ENCODE assay signal across 2 cellular contexts in the genomic region with DNA sequence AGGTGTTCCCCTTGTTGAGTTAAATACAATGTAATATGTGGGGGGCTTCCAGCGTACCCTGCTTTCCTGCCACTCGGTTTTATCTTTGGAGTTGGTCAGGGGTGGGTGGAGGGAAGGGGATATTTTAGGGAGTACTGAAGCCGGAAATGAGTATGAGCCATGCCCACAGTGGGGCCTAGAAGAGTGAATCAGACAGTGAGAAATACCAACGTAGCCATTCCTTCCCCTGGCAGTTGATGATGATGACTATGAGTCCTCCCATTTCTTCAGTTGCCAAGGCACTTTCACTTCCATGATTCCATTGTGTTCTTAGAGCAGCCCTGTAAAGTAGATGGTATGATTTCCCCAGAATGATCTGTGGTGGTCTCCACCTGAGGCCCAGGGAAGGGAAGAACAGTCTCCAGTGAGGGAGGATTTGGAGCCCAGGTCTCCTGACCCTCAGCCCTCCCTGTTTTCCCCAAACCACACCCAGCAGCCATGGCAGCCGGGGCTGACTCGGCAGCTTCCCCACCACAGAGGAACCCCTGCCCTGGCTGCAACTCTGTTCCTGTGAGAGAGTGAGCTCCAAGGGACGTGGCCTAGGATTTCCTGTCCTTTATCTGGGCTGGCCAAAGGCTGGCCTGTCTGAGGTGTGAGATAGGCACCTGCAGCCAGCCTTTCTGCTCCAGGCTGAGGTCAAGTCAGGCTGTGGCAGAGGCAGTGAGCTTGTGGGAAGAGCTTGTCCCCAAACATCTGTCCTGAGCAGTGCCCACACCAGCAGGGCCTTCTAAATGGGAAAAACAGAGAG.
A peak's percentile ranks its signal among the peaks of the same experiment; 100 is the strongest.
TF ChIP-seq lines count a peak whose summit lies in the region.

No MANE protein-coding gene starts in this region.

TF ChIP-seq in liver, 16 proteins besides CTCF, POLR2A, EP300 and RAD21:
- TF ChIP-seq JUND (IDR thresholded peaks at IDR 0.05) (no peak), HNF4G (IDR thresholded peaks at IDR 0.05) (no peak), NR2F2 (IDR thresholded peaks at IDR 0.05) (peak; percentile 84)
- TF ChIP-seq, protein P1, sequence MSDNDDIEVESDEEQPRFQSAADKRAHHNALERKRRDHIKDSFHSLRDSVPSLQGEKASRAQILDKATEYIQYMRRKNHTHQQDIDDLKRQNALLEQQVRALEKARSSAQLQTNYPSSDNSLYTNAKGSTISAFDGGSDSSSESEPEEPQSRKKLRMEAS (IDR thresholded peaks at IDR 0.05), result no peak

TF ChIP-seq in HepG2, 621 proteins besides CTCF, POLR2A, EP300 and RAD21:
- no peak for TF ChIP-seq ZBTB21 (CRISPR knock-in tag; IDR thresholded peaks at IDR 0.05)
- no peak for TF ChIP-seq ISX (CRISPR knock-in tag; conservative IDR thresholded peaks at IDR 0.05)
- TF ChIP-seq, protein P2, sequence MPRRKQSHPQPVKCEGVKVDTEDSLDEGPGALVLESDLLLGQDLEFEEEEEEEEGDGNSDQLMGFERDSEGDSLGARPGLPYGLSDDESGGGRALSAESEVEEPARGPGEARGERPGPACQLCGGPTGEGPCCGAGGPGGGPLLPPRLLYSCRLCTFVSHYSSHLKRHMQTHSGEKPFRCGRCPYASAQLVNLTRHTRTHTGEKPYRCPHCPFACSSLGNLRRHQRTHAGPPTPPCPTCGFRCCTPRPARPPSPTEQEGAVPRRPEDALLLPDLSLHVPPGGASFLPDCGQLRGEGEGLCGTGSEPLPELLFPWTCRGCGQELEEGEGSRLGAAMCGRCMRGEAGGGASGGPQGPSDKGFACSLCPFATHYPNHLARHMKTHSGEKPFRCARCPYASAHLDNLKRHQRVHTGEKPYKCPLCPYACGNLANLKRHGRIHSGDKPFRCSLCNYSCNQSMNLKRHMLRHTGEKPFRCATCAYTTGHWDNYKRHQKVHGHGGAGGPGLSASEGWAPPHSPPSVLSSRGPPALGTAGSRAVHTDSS (CRISPR knock-in tag; conservative IDR thresholded peaks at IDR 0.05), result no peak
- no peak for TF ChIP-seq ZFP62 (CRISPR knock-in tag; IDR thresholded peaks at IDR 0.05)
- TF ChIP-seq, protein P3, sequence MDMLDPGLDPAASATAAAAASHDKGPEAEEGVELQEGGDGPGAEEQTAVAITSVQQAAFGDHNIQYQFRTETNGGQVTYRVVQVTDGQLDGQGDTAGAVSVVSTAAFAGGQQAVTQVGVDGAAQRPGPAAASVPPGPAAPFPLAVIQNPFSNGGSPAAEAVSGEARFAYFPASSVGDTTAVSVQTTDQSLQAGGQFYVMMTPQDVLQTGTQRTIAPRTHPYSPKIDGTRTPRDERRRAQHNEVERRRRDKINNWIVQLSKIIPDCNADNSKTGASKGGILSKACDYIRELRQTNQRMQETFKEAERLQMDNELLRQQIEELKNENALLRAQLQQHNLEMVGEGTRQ (IDR thresholded peaks at IDR 0.05; ENCODE audit: low read depth, low read length), result no peak
- TF ChIP-seq, protein P3 (CRISPR knock-in tag; IDR thresholded peaks at IDR 0.05; ENCODE audit: borderline replicate concordance), result no peak
- TF ChIP-seq HOXA7 (CRISPR knock-in tag; IDR thresholded peaks at IDR 0.05), result no peak
- no peak for TF ChIP-seq MED13 (CRISPR knock-in tag; IDR thresholded peaks at IDR 0.05)
